In the genomic region with DNA sequence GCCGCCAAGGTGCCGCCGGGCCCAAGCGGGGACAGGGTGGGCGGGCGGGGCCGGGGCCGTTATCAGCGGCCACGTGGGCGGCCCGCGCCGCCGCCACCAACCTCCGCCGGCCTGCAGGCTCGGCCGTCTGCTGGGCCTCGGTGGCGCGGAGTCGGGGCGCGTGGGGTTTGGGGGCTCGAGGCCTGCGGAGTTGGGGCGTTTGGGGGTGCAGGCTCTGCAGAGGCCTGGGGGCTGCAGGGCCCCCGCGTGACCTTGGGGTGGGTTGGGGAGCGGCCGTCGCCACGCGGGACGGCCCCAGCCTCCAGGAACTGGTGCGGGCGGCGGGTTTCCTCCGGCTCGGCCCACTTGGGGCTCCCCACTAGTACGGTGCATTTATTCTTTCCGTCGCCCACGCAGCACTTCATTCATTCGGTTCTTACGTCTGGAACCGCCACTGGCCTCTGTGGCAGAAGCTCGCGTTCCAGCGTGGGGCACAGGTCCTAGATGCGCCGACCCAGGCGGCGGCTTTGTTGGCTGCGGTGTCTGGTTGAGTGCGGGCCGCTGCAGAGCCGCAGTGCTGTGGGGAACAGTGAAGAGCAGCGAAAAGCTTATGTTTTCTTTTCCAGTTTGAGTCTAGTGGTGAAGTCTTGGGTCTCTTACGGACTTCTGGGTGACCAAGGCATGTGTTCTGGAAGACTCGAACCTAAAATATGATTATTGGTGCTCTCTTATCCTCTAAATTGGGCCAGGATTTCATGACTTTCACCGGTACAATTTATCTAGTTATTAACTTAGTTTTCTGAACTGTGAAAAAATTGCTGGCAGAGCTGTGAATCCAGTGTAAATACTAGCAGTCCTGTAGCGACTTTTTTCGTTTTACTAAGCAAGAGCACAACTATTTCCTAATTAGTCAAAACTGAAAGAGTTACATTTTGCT, we compare ENCODE assay signal across 6 cellular contexts. TPM values are rescaled to one million over a fixed set of nuclear protein-coding genes. Genes with fewer than 3 reads are reported as not detected.
DNase-seq lines count a peak whose midpoint lies in the region; ATAC-seq and TF ChIP-seq lines count a peak whose summit lies in the region.

No MANE protein-coding gene starts in this region.

- H3K36me3 Mint-ChIP-seq in activated CD8-positive, alpha-beta T cell treated with anti-CD3 and anti-CD28 coated beads for 36 hours (ENCODE audit: low read depth), result peaks cover 71% of the 10 kb centered on the region

- no peaks in the 10 kb centered on the region for H3K27me3 Mint-ChIP-seq in activated CD8-positive, alpha-beta T cell treated with anti-CD3 and anti-CD28 coated beads for 36 hours

- H3K4me3 Mint-ChIP-seq in activated CD8-positive, alpha-beta T cell treated with anti-CD3 and anti-CD28 coated beads for 36 hours, result peak overlapping the region; percentile 97

- intact Hi-C loops in activated CD8-positive, alpha-beta T cell treated with anti-CD3 and anti-CD28 coated beads for 36 hours (cut with micrococcal nuclease), result loop anchor here (2.0 to 5.0 kb wide), 2 partner anchors 17 to 36 kb away; partner anchors contain the start of gene DGCR8
- intact Hi-C loops in left ventricle myocardium superior (cut with micrococcal nuclease), result no loop called here

- H3K4me1 Mint-ChIP-seq in activated CD8-positive, alpha-beta T cell treated with anti-CD3 and anti-CD28 coated beads for 36 hours (ENCODE audit: low read depth), result peaks cover 61% of the 10 kb centered on the region

- peak; percentile 16 for ATAC-seq in HG02981 (IDR thresholded peaks at IDR 0.05; ENCODE audit: unreplicated experiment)
- peak; percentile 50 for ATAC-seq in activated CD8-positive, alpha-beta T cell treated with anti-CD3 and anti-CD28 coated beads for 36 hours
- no peak for ATAC-seq in left ventricle myocardium superior

- H3K9me3 Mint-ChIP-seq in activated CD8-positive, alpha-beta T cell treated with anti-CD3 and anti-CD28 coated beads for 36 hours, result no peaks in the 10 kb centered on the region

- TF ChIP-seq CTCF in activated CD8-positive, alpha-beta T cell treated with anti-CD3 and anti-CD28 coated beads for 36 hours (IDR thresholded peaks at IDR 0.05), result no peak

- POLR2A ChIA-PET in activated CD8-positive, alpha-beta T cell treated with anti-CD3 and anti-CD28 coated beads for 36 hours (lab: Charles Lee), result interaction anchor here (0.6 to 6.8 kb wide), 23 partner anchors 10 to 205 kb away, joined by 3 to 111 read pairs (median 5); partner anchors contain the start of genes TANGO2 and ZDHHC8
- POLR2A ChIA-PET in HEK293T (lab: Yijun Ruan, JAX), result interaction anchor here (0.6 to 5.0 kb wide), 11 partner anchors 8 to 175 kb away, joined by 3 to 51 read pairs (median 6); partner anchors contain the start of genes DGCR8 and ZDHHC8

- DNase-seq in ELF-1 (ENCODE audit: low read depth, low spot score) (peak; percentile 36), left ventricle myocardium superior (peak; percentile 45), HEK293T (ENCODE audit: extremely low spot score) (no peak)
- peak; percentile 97 for DNase-seq in activated CD8-positive, alpha-beta T cell treated with anti-CD3 and anti-CD28 coated beads for 36 hours
- peak; percentile 63 to 71 for DNase-seq in stimulated activated CD8-positive, alpha-beta memory T cell treated with anti-CD3 and anti-CD28 coated beads, Interleukin-15, amount 100 ng/mL, for 4 hours (ENCODE audit: low read depth in 2 of 2)

- CTCF ChIA-PET in activated CD8-positive, alpha-beta T cell treated with anti-CD3 and anti-CD28 coated beads for 36 hours (lab: Charles Lee), result interaction anchor here (0.6 to 1.5 kb wide), 5 partner anchors 9 to 95 kb away, joined by 3 to 4 read pairs (median 3); no protein-coding TSS in a partner anchor
- CTCF ChIA-PET in HEK293T (lab: Yijun Ruan, JAX), result no interaction called here

- H3K27ac Mint-ChIP-seq in activated CD8-positive, alpha-beta T cell treated with anti-CD3 and anti-CD28 coated beads for 36 hours, result peak overlapping the region; percentile 95

TF ChIP-seq in HEK293T, 16 proteins besides CTCF, POLR2A, EP300 and RAD21:
- TF ChIP-seq NFRKB (IDR thresholded peaks at IDR 0.05), result no peak
- no peak for TF ChIP-seq SP1 (IDR thresholded peaks at IDR 0.05)
- TF ChIP-seq ELF4 (IDR thresholded peaks at IDR 0.05), result no peak
- no peak for TF ChIP-seq L3MBTL2 (conservative IDR thresholded peaks at IDR 0.05)
- TF ChIP-seq PKNOX1 (IDR thresholded peaks at IDR 0.05), result no peak
- TF ChIP-seq BHLHE40 (IDR thresholded peaks at IDR 0.05; ENCODE audit: borderline replicate concordance), result no peak
- no peak for TF ChIP-seq SUZ12 (IDR thresholded peaks at IDR 0.05)
- no peak for TF ChIP-seq FOXA1 (IDR thresholded peaks at IDR 0.05)
- TF ChIP-seq HDGF (IDR thresholded peaks at IDR 0.05; ENCODE audit: borderline replicate concordance), result no peak
- no peak for TF ChIP-seq LEF1 (IDR thresholded peaks at IDR 0.05; ENCODE audit: borderline replicate concordance)
- TF ChIP-seq FOXM1 (IDR thresholded peaks at IDR 0.05; ENCODE audit: borderline replicate concordance), result no peak

RNA-seq across cellular contexts. Expression of gene TRMT2A, which starts 0.9 kb away (rescaled TPM):
- total RNA-seq in activated CD8-positive, alpha-beta T cell treated with anti-CD3 and anti-CD28 coated beads for 36 hours, result 100 to 1,000 TPM; 101 to 105 TPM
- 28.5 TPM for total RNA-seq in left ventricle myocardium superior

RNA-seq across cellular contexts. Expression of gene RANBP1, which starts 2.0 kb away (rescaled TPM):
- total RNA-seq in activated CD8-positive, alpha-beta T cell treated with anti-CD3 and anti-CD28 coated beads for 36 hours, result 100 to 1,000 TPM; 411 to 412 TPM
- total RNA-seq in left ventricle myocardium superior, result 36.6 TPM

RNA-seq across cellular contexts. Expression of gene ZDHHC8, which starts 13.7 kb away (rescaled TPM):
- total RNA-seq in activated CD8-positive, alpha-beta T cell treated with anti-CD3 and anti-CD28 coated beads for 36 hours, result 10 to 100 TPM; 44.5 to 44.8 TPM
- total RNA-seq in left ventricle myocardium superior, result 51.6 TPM

RNA-seq across cellular contexts. Expression of gene CCDC188, which starts 32.9 kb away (rescaled TPM):
- total RNA-seq in activated CD8-positive, alpha-beta T cell treated with anti-CD3 and anti-CD28 coated beads for 36 hours, result not detected
- 0.27 TPM for total RNA-seq in left ventricle myocardium superior

RNA-seq across cellular contexts. Expression of gene DGCR8, which starts 37.9 kb away (rescaled TPM):
- total RNA-seq in activated CD8-positive, alpha-beta T cell treated with anti-CD3 and anti-CD28 coated beads for 36 hours, result 10 to 100 TPM; 35.0 to 38.8 TPM
- total RNA-seq in left ventricle myocardium superior, result 17.7 TPM

Comparison
In these comparisons a context has a peak if more than half of its experiments do, and no peak if none do; other contexts are left out.
1. RNA of gene RANBP1, which starts 2.0 kb away (total RNA-seq): 411 to 412 TPM in activated CD8-positive, alpha-beta T cell treated with anti-CD3 and anti-CD28 coated beads for 36 hours; 36.6 TPM in left ventricle myocardium superior (single experiment); every median in the first group is over 10 times any median in the second.